ENCODE assay signal across 8 cellular contexts in the genomic region with DNA sequence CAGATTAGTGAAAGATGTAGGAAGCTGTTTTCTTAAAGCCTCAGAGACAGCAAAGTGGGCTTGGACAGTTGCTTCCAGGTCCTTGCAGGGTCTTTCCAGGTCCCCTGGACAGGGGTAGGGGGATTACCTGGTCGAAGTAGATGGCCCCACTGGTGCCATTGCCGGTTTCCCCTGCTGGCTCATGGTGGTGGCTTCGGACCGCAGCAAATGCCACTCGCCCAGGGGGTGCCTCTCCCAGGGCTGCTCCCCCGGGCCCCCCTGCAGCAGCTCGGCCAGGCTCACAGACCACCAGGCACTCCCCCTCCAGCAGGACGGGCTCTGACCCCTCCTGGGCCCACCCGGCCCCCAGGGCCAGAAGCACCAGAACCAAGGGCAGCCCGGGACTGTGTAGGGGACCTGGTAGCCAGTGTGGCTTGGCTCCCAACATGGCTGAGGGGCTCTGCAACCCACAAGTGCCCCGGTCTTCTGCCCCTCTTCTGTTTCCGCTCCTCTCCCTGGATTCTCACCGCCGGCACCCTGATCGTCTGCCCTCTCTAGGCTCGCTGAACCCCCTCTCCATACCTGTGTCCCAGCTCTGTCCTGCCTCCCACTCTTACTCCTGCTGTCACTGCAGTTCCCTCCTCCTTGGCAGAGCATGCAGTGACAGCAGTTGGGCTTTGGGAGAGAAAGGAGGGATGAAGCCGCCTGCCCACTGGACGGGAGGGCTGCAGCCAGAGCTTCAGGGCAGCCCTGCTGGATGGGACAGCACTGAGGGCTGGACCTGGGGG. TPM values are rescaled to one million over a fixed set of nuclear protein-coding genes. Genes with fewer than 3 reads are reported as not detected.
DNase-seq lines count a peak whose midpoint lies in the region; ATAC-seq, FAIRE-seq and TF ChIP-seq lines count a peak whose summit lies in the region.

No MANE protein-coding gene starts in this region.

- intact Hi-C loops in right cardiac atrium (cut with DNase I) = loop anchor here in 1 of 4 donors (2.0 kb wide), 1 partner anchor 96 kb away; no protein-coding TSS in a partner anchor

- peaks cover 0 to 3% of the 10 kb centered on the region in 2 donors for H3K36me3 ChIP-seq in small intestine (ENCODE audit: control insufficient read depth in 2 of 2, insufficient read depth in 2 of 2, low read length in 2 of 2)

- DNase-seq in HFFc6 = no peak
- DNase-seq in activated CD4-positive, alpha-beta memory T cell treated with anti-CD3 and anti-CD28 coated beads, Interleukin-2, amount 10 ng/mL, durations not matched to agents 7 days and 5 days = no peak
- DNase-seq in right cardiac atrium = peak in 2 of 3 donors; percentile 65 to 76
- no peak for DNase-seq in small intestine
- DNase-seq in GM19239 (ENCODE audit: insufficient read length, low spot score) = no peak

- H3K4me1 ChIP-seq in right cardiac atrium (ENCODE audit: control insufficient read depth, insufficient read depth, low read length) (no peaks in the 10 kb centered on the region), small intestine (ENCODE audit: control insufficient read depth in 2 of 2, insufficient read depth in 1 of 2, low read depth in 1 of 2, low read length in 1 of 2) (peaks cover 9 to 14% of the 10 kb centered on the region in 2 donors)

- H3K27ac ChIP-seq in right cardiac atrium (ENCODE audit: low read length) = peak overlapping the region; percentile 92
- peak overlapping the region; percentile 95 to 96 for H3K27ac ChIP-seq in small intestine (ENCODE audit: low read depth in 1 of 2, low read length in 1 of 2)

- H3K27me3 ChIP-seq in right cardiac atrium (ENCODE audit: control insufficient read depth, insufficient read depth) (no peaks in the 10 kb centered on the region), small intestine (ENCODE audit: control insufficient read depth in 2 of 2, insufficient read depth in 2 of 2, low read length in 2 of 2) (no peaks in the 10 kb centered on the region)

- ATAC-seq in right cardiac atrium = no peak
- ATAC-seq in GM19035 (IDR thresholded peaks at IDR 0.05; ENCODE audit: unreplicated experiment) = no peak
- no peak for ATAC-seq in HG03460 (IDR thresholded peaks at IDR 0.05; ENCODE audit: unreplicated experiment)
- no peak for ATAC-seq in HG02938 (IDR thresholded peaks at IDR 0.05; ENCODE audit: unreplicated experiment)

- no peaks in the 10 kb centered on the region for H3K9me3 ChIP-seq in right cardiac atrium (ENCODE audit: control insufficient read depth, low read length)
- H3K9me3 ChIP-seq in small intestine (ENCODE audit: control insufficient read depth, low read depth) = no peaks in the 10 kb centered on the region

- H3K27ac Mint-ChIP-seq in HFFc6 = peak overlapping the region; percentile 96
- H3K27ac Mint-ChIP-seq in activated CD4-positive, alpha-beta memory T cell treated with anti-CD3 and anti-CD28 coated beads, Interleukin-2, amount 10 ng/mL, durations not matched to agents 7 days and 5 days = peak overlapping the region; percentile 93

- CTCF ChIA-PET in activated CD4-positive, alpha-beta memory T cell treated with anti-CD3 and anti-CD28 coated beads, Interleukin-2, amount 10 ng/mL, durations not matched to agents 7 days and 5 days (lab: Charles Lee) = interaction anchor here (12.2 kb wide), 1 partner anchor 96 kb away, joined by 494 read pairs; a partner anchor contains a TSS

- peak overlapping the region; percentile 86; the same call in 1 of the 2 replicates for H3K4me3 Mint-ChIP-seq in HFFc6
- peak overlapping the region; percentile 86 for H3K4me3 Mint-ChIP-seq in activated CD4-positive, alpha-beta memory T cell treated with anti-CD3 and anti-CD28 coated beads, Interleukin-2, amount 10 ng/mL, durations not matched to agents 7 days and 5 days

- H3K4me1 Mint-ChIP-seq in HFFc6 (ENCODE audit: low read depth) = peaks cover 52% of the 10 kb centered on the region
- peaks cover 71% of the 10 kb centered on the region for H3K4me1 Mint-ChIP-seq in activated CD4-positive, alpha-beta memory T cell treated with anti-CD3 and anti-CD28 coated beads, Interleukin-2, amount 10 ng/mL, durations not matched to agents 7 days and 5 days

- FAIRE-seq in small intestine (lab: Jason Lieb, UNC) (no peak), GM19239 (lab: Jason Lieb, UNC) (no peak)

- 90% methylated on average over 18 of the region's 18 CpGs for WGBS in right cardiac atrium
- WGBS in small intestine, 3 donors = 89 to 92% (median 90%) methylated on average over 14 to 18 of the region's 18 CpGs

- peaks cover 8% of the 10 kb centered on the region for H3K36me3 Mint-ChIP-seq in HFFc6 (ENCODE audit: low read depth)
- H3K36me3 Mint-ChIP-seq in activated CD4-positive, alpha-beta memory T cell treated with anti-CD3 and anti-CD28 coated beads, Interleukin-2, amount 10 ng/mL, durations not matched to agents 7 days and 5 days (ENCODE audit: low read depth) = peaks cover 36% of the 10 kb centered on the region

- TF ChIP-seq CTCF in HFFc6 (IDR thresholded peaks at IDR 0.05) = no peak

- peaks cover 2% of the 10 kb centered on the region for H3K27me3 Mint-ChIP-seq in HFFc6 (ENCODE audit: insufficient read depth)
- H3K27me3 Mint-ChIP-seq in activated CD4-positive, alpha-beta memory T cell treated with anti-CD3 and anti-CD28 coated beads, Interleukin-2, amount 10 ng/mL, durations not matched to agents 7 days and 5 days = no peaks in the 10 kb centered on the region

- H3K4me3 ChIP-seq in right cardiac atrium (ENCODE audit: low read length) (no peak overlapping the region), small intestine (ENCODE audit: low read depth in 1 of 2, low read length in 2 of 2) (peak overlapping the region in 1 of 2 donors; percentile 89)

- POLR2A ChIA-PET in activated CD4-positive, alpha-beta memory T cell treated with anti-CD3 and anti-CD28 coated beads, Interleukin-2, amount 10 ng/mL, durations not matched to agents 7 days and 5 days (lab: Charles Lee) = interaction anchor here (0.8 to 10.0 kb wide), 12 partner anchors 11 to 233 kb away, joined by 3 to 221 read pairs (median 21); a partner anchor contains a TSS

- no peaks in the 10 kb centered on the region for H3K9me3 Mint-ChIP-seq in HFFc6
- no peaks in the 10 kb centered on the region for H3K9me3 Mint-ChIP-seq in activated CD4-positive, alpha-beta memory T cell treated with anti-CD3 and anti-CD28 coated beads, Interleukin-2, amount 10 ng/mL, durations not matched to agents 7 days and 5 days

RNA-seq across cellular contexts. Expression of a gene that starts 0.7 kb away (rescaled TPM):
- 1 to 10 TPM; 3.3 to 5.0 (median 3.9) TPM for total RNA-seq in HFFc6 (2021; fragmentation: NEBNext Ultra II Directional; extraction: Animal tissue kit (Norgen Biotek cat#: 25700))
- total RNA-seq in activated CD4-positive, alpha-beta memory T cell treated with anti-CD3 and anti-CD28 coated beads, Interleukin-2, amount 10 ng/mL, durations not matched to agents 7 days and 5 days = 1 to 10 TPM; 8.6 to 9.5 TPM
- total RNA-seq in right cardiac atrium = 1 to 10 TPM; 1.6 to 3.1 (median 2.7) TPM
- 1.3 TPM for polyA plus RNA-seq in right cardiac atrium
- polyA plus RNA-seq in small intestine = 1 to 10 TPM in 1 of 3 donors, under 1 TPM in 1, not detected in 1; 0.27 to 1.9 TPM

RNA-seq across cellular contexts. Expression of a gene that starts 0.9 kb away (rescaled TPM):
- total RNA-seq in HFFc6 (2021; fragmentation: NEBNext Ultra II Directional; extraction: Animal tissue kit (Norgen Biotek cat#: 25700)) = 10 to 100 TPM; 25.4 to 29.2 (median 28.0) TPM
- 10 to 100 TPM; 96.0 to 99.5 TPM for total RNA-seq in activated CD4-positive, alpha-beta memory T cell treated with anti-CD3 and anti-CD28 coated beads, Interleukin-2, amount 10 ng/mL, durations not matched to agents 7 days and 5 days
- total RNA-seq in right cardiac atrium = 10 to 100 TPM; 23.4 to 27.7 (median 26.0) TPM
- polyA plus RNA-seq in right cardiac atrium (19.1 TPM), small intestine (10 to 100 TPM; 21.3 to 41.9 (median 30.9) TPM)

RNA-seq across cellular contexts. Expression of a gene that starts 13.8 kb away (rescaled TPM):
- total RNA-seq in HFFc6 (2021; fragmentation: NEBNext Ultra II Directional; extraction: Animal tissue kit (Norgen Biotek cat#: 25700)) = 10 to 100 TPM; 29.6 to 35.7 (median 31.6) TPM
- 10 to 100 TPM; 38.5 to 41.6 TPM for total RNA-seq in activated CD4-positive, alpha-beta memory T cell treated with anti-CD3 and anti-CD28 coated beads, Interleukin-2, amount 10 ng/mL, durations not matched to agents 7 days and 5 days
- total RNA-seq in right cardiac atrium = 100 to 1,000 TPM in 1 of 4 donors, 10 to 100 TPM in 3; 74.6 to 101 (median 94.4) TPM
- polyA plus RNA-seq in right cardiac atrium = 128 TPM
- 10 to 100 TPM; 49.7 to 52.6 (median 50.7) TPM for polyA plus RNA-seq in small intestine

RNA-seq across cellular contexts. Expression of a gene that starts 30.0 kb away (rescaled TPM):
- total RNA-seq in HFFc6 (2021; fragmentation: NEBNext Ultra II Directional; extraction: Animal tissue kit (Norgen Biotek cat#: 25700)) = 1 to 10 TPM; 3.9 to 6.3 (median 4.1) TPM
- under 1 TPM; 0.18 TPM for total RNA-seq in activated CD4-positive, alpha-beta memory T cell treated with anti-CD3 and anti-CD28 coated beads, Interleukin-2, amount 10 ng/mL, durations not matched to agents 7 days and 5 days
- 10 to 100 TPM in 2 of 4 donors, 1 to 10 TPM in 2; 9.3 to 12.0 (median 10.5) TPM for total RNA-seq in right cardiac atrium
- 5.1 TPM for polyA plus RNA-seq in right cardiac atrium
- 1 to 10 TPM in 1 of 3 donors, under 1 TPM in 2; 0.22 to 7.2 (median 0.54) TPM for polyA plus RNA-seq in small intestine

Comparison
In these comparisons a context has a peak if more than half of its experiments do, and no peak if none do; other contexts are left out.
1. DNase-seq: peak in right cardiac atrium (2 of 3); none in HFFc6 (single experiment), activated CD4-positive, alpha-beta memory T cell treated with anti-CD3 and anti-CD28 coated beads, Interleukin-2, amount 10 ng/mL, durations not matched to agents 7 days and 5 days (single experiment), small intestine (single experiment) and GM19239 (single experiment).